Comparison of ENCODE assay signal across 27 cellular contexts in genomic region chrX:95889279-95889678, GRCh38.
"Had no signal": no experiment of that assay in that cellular context is flagged by ENCODE, and none has a peak within 500 bp of the region (broad histone marks: within the 10 kb centered on the region; RNA-seq: fewer than 3 reads in every experiment).

No MANE protein-coding gene starts in this region.

- H3K4me1 ChIP-seq: body of pancreas, colonic mucosa, foreskin keratinocyte, gastrocnemius medialis had no signal

- H3K36me3 ChIP-seq: colonic mucosa, esophagus muscularis mucosa, gastrocnemius medialis had no signal

- H3K4me1 Mint-ChIP-seq: activated CD4-positive, alpha-beta T cell treated with anti-CD3 and anti-CD28 coated beads for 36 hours; activated CD4-positive, alpha-beta T cell treated with anti-CD3 and anti-CD28 coated beads, Interleukin-2, amount 10 ng/mL, durations not matched to agents 24 days and 14 days; activated CD8-positive, alpha-beta memory T cell treated with anti-CD3 and anti-CD28 coated beads, Interleukin-2, amount 10 ng/mL, durations not matched to agents 7 days and 5 days had no signal

- H3K27ac Mint-ChIP-seq: activated CD4-positive, alpha-beta memory T cell treated with anti-CD3 and anti-CD28 coated beads for 36 hours; activated CD4-positive, alpha-beta T cell treated with anti-CD3 and anti-CD28 coated beads for 36 hours; activated CD4-positive, alpha-beta T cell treated with anti-CD3 and anti-CD28 coated beads, Interleukin-2, amount 10 ng/mL, durations not matched to agents 24 days and 14 days; activated CD8-positive, alpha-beta memory T cell treated with anti-CD3 and anti-CD28 coated beads, Interleukin-2, amount 10 ng/mL, durations not matched to agents 7 days and 5 days; activated CD8-positive, alpha-beta T cell treated with anti-CD3 and anti-CD28 coated beads, Interleukin-2, amount 10 ng/mL, durations not matched to agents 7 days and 5 days; activated naive CD8-positive, alpha-beta T cell; activated T-cell treated with anti-CD3 and anti-CD28 coated beads, Interleukin-2, amount 50 U/mL, for 72 hours had no signal

- H3K36me3 Mint-ChIP-seq: activated CD4-positive, alpha-beta memory T cell treated with anti-CD3 and anti-CD28 coated beads for 36 hours; activated CD8-positive, alpha-beta memory T cell treated with anti-CD3 and anti-CD28 coated beads, Interleukin-2, amount 10 ng/mL, durations not matched to agents 7 days and 5 days; activated naive CD8-positive, alpha-beta T cell had no signal

- H3K4me3 Mint-ChIP-seq: activated CD4-positive, alpha-beta memory T cell treated with anti-CD3 and anti-CD28 coated beads for 36 hours; activated CD4-positive, alpha-beta T cell treated with anti-CD3 and anti-CD28 coated beads for 36 hours; activated CD4-positive, alpha-beta T cell treated with anti-CD3 and anti-CD28 coated beads, Interleukin-2, amount 10 ng/mL, durations not matched to agents 24 days and 14 days; activated CD8-positive, alpha-beta memory T cell treated with anti-CD3 and anti-CD28 coated beads, Interleukin-2, amount 10 ng/mL, durations not matched to agents 7 days and 5 days; activated CD8-positive, alpha-beta T cell treated with anti-CD3 and anti-CD28 coated beads, Interleukin-2, amount 10 ng/mL, durations not matched to agents 7 days and 5 days; activated naive CD8-positive, alpha-beta T cell; activated T-cell treated with anti-CD3 and anti-CD28 coated beads, Interleukin-2, amount 50 U/mL, for 72 hours had no signal

- H3K4me3 ChIP-seq: body of pancreas, colonic mucosa, esophagus muscularis mucosa, gastrocnemius medialis had no signal

- ATAC-seq: activated CD4-positive, alpha-beta T cell treated with anti-CD3 and anti-CD28 coated beads for 36 hours; activated CD8-positive, alpha-beta memory T cell treated with anti-CD3 and anti-CD28 coated beads, Interleukin-2, amount 10 ng/mL, durations not matched to agents 7 days and 5 days; activated CD8-positive, alpha-beta T cell treated with anti-CD3 and anti-CD28 coated beads, Interleukin-2, amount 10 ng/mL, durations not matched to agents 7 days and 5 days; activated T-cell treated with anti-CD3 and anti-CD28 coated beads, Interleukin-2, amount 50 U/mL, for 72 hours; body of pancreas; foreskin keratinocyte; gastrocnemius medialis had no signal

- H3K9me3 Mint-ChIP-seq: activated CD4-positive, alpha-beta memory T cell treated with anti-CD3 and anti-CD28 coated beads for 36 hours; activated CD4-positive, alpha-beta T cell treated with anti-CD3 and anti-CD28 coated beads, Interleukin-2, amount 10 ng/mL, durations not matched to agents 24 days and 14 days had no signal

- H3K27me3 Mint-ChIP-seq: activated CD4-positive, alpha-beta memory T cell treated with anti-CD3 and anti-CD28 coated beads for 36 hours; activated CD4-positive, alpha-beta T cell treated with anti-CD3 and anti-CD28 coated beads for 36 hours; activated CD4-positive, alpha-beta T cell treated with anti-CD3 and anti-CD28 coated beads, Interleukin-2, amount 10 ng/mL, durations not matched to agents 24 days and 14 days; activated CD8-positive, alpha-beta memory T cell treated with anti-CD3 and anti-CD28 coated beads, Interleukin-2, amount 10 ng/mL, durations not matched to agents 7 days and 5 days; activated naive CD8-positive, alpha-beta T cell had no signal

- H3K27ac ChIP-seq: body of pancreas, colonic mucosa, esophagus muscularis mucosa, foreskin keratinocyte, gastrocnemius medialis had no signal

- H3K9me3 ChIP-seq: body of pancreas, colonic mucosa, esophagus muscularis mucosa, gastrocnemius medialis had no signal

- DNase-seq: activated CD4-positive, alpha-beta memory T cell treated with anti-CD3 and anti-CD28 coated beads for 36 hours; activated CD4-positive, alpha-beta T cell treated with anti-CD3 and anti-CD28 coated beads for 36 hours; activated CD4-positive, alpha-beta T cell treated with anti-CD3 and anti-CD28 coated beads, Interleukin-2, amount 10 ng/mL, durations not matched to agents 24 days and 14 days; activated CD4-positive, CD25-positive, alpha-beta regulatory T cell; activated CD4-positive, CD25-positive, alpha-beta regulatory T cell treated with anti-CD3 and anti-CD28 coated beads, Interleukin-2, amount 50 U/mL, for 72 hours; activated CD8-positive, alpha-beta memory T cell treated with anti-CD3 and anti-CD28 coated beads, Interleukin-2, amount 10 ng/mL, durations not matched to agents 7 days and 5 days; activated CD8-positive, alpha-beta memory T cell treated with anti-CD3 and anti-CD28 coated beads, Interleukin-2, amount 50 U/mL, for 4 hours; activated CD8-positive, alpha-beta T cell treated with anti-CD3 and anti-CD28 coated beads, Interleukin-2, amount 10 ng/mL, durations not matched to agents 7 days and 5 days; activated effector memory CD4-positive, alpha-beta T cell treated with Interleukin-2 at 50 U/mL for 16 hours; activated gamma-delta T cell treated with Interleukin-2 at 50 U/mL for 16 hours; activated naive CD4-positive, alpha-beta T cell treated with anti-CD3 and anti-CD28 coated beads, Interleukin-2, amount 50 U/mL, for 16 hours; activated naive CD4-positive, alpha-beta T cell treated with Interleukin-2 at 50 U/mL for 16 hours; activated T-cell treated with anti-CD3 and anti-CD28 coated beads, Interleukin-2, amount 50 U/mL, for 1 hour; activated T-cell treated with anti-CD3 and anti-CD28 coated beads, Interleukin-2, amount 50 U/mL, for 72 hours; amniotic stem cell; anterior cingulate cortex; body of pancreas; caudate nucleus; cerebellar nuclear complex; colonic mucosa; effector CD8-positive, alpha-beta T cell; foreskin keratinocyte; gastrocnemius medialis; glutamatergic neuron; T-helper 2 cell had no signal

- H3K27me3 ChIP-seq: body of pancreas, colonic mucosa, esophagus muscularis mucosa, foreskin keratinocyte, gastrocnemius medialis had no signal
